Comparison of ENCODE assay signal across 2 cellular contexts in genomic region chr20:47885909-47886453, GRCh38.
A peak's percentile ranks its signal among the peaks of the same experiment; 100 is the strongest.
TF ChIP-seq lines count a peak whose summit lies in the region.

No MANE protein-coding gene starts in this region.

TF ChIP-seq in HepG2, 621 proteins besides CTCF, POLR2A, EP300 and RAD21 (continues in another document):
- TF ChIP-seq ZBTB40 (IDR thresholded peaks at IDR 0.05) (no peak), ZBTB40 (CRISPR knock-in tag; IDR thresholded peaks at IDR 0.05) (0 out of 2 replicates have a peak, but pooled peaks have one; percentile 19), ZNF839 (CRISPR knock-in tag; IDR thresholded peaks at IDR 0.05; ENCODE audit: borderline replicate concordance) (0 out of 2 replicates have a peak, but pooled peaks have one; percentile 3), ZNF337 (CRISPR knock-in tag; IDR thresholded peaks at IDR 0.05; ENCODE audit: borderline replicate concordance, low read depth) (no peak), THAP9 (CRISPR knock-in tag; IDR thresholded peaks at IDR 0.05; ENCODE audit: borderline replicate concordance) (peak; percentile 97), ZNF232 (CRISPR knock-in tag; IDR thresholded peaks at IDR 0.05; ENCODE audit: borderline replicate concordance) (no peak), DNMT3B (CRISPR knock-in tag; conservative IDR thresholded peaks at IDR 0.05) (no peak), ZNF446 (CRISPR knock-in tag; IDR thresholded peaks at IDR 0.05) (no peak), ATAD3A (CRISPR knock-in tag; IDR thresholded peaks at IDR 0.05) (no peak), SOX13 (IDR thresholded peaks at IDR 0.05) (no peak), SOX13 (CRISPR knock-in tag; conservative IDR thresholded peaks at IDR 0.05 in 1 of 2, IDR thresholded peaks at IDR 0.05 in 1 of 2) (no peak), ELF4 (CRISPR knock-in tag; IDR thresholded peaks at IDR 0.05; ENCODE audit: borderline replicate concordance) (no peak), ZFP36L1 (CRISPR knock-in tag; IDR thresholded peaks at IDR 0.05) (no peak), ZNF274 (CRISPR knock-in tag; IDR thresholded peaks at IDR 0.05) (no peak)

TF ChIP-seq in K562, 482 proteins besides CTCF, POLR2A, EP300 and RAD21 (continued from another document):
- TF ChIP-seq MITF (IDR thresholded peaks at IDR 0.05) (no peak), RBM25 (IDR thresholded peaks at IDR 0.05; ENCODE audit: low read depth, low read length, severe bottlenecking) (no peak), CHD7 (IDR thresholded peaks at IDR 0.05; ENCODE audit: low read depth, low read length) (no peak), HDAC6 (IDR thresholded peaks at IDR 0.05; ENCODE audit: low read depth, low read length) (no peak), TFE3 (CRISPR knock-in tag; IDR thresholded peaks at IDR 0.05) (peak; percentile 78), USF2 (CRISPR knock-in tag; IDR thresholded peaks at IDR 0.05) (peak; percentile 16; the same call in 1 of the 2 replicates), MYBL2 (IDR thresholded peaks at IDR 0.05; ENCODE audit: low read depth) (no peak), MYBL2 (CRISPR knock-in tag; IDR thresholded peaks at IDR 0.05; ENCODE audit: borderline replicate concordance) (no peak), GTF3C2 (IDR thresholded peaks at IDR 0.05; ENCODE audit: borderline replicate concordance, extremely low read depth, insufficient read length) (no peak), FOXP4 (CRISPR knock-in tag; IDR thresholded peaks at IDR 0.05; ENCODE audit: borderline replicate concordance) (no peak), FUS (optimal IDR thresholded peaks at IDR 0.05; ENCODE audit: low read depth, low read length) (no peak), RBM22 (IDR thresholded peaks at IDR 0.05; ENCODE audit: low read depth, low read length, poor library complexity, severe bottlenecking) (no peak), SMAD2 (IDR thresholded peaks at IDR 0.05; ENCODE audit: low read depth, low read length) (no peak), MCM3 (IDR thresholded peaks at IDR 0.05) (no peak)
TF ChIP-seq in K562: peak in this region for 3.
